8 cellular contexts compared by ENCODE assay signal in the genomic region with DNA sequence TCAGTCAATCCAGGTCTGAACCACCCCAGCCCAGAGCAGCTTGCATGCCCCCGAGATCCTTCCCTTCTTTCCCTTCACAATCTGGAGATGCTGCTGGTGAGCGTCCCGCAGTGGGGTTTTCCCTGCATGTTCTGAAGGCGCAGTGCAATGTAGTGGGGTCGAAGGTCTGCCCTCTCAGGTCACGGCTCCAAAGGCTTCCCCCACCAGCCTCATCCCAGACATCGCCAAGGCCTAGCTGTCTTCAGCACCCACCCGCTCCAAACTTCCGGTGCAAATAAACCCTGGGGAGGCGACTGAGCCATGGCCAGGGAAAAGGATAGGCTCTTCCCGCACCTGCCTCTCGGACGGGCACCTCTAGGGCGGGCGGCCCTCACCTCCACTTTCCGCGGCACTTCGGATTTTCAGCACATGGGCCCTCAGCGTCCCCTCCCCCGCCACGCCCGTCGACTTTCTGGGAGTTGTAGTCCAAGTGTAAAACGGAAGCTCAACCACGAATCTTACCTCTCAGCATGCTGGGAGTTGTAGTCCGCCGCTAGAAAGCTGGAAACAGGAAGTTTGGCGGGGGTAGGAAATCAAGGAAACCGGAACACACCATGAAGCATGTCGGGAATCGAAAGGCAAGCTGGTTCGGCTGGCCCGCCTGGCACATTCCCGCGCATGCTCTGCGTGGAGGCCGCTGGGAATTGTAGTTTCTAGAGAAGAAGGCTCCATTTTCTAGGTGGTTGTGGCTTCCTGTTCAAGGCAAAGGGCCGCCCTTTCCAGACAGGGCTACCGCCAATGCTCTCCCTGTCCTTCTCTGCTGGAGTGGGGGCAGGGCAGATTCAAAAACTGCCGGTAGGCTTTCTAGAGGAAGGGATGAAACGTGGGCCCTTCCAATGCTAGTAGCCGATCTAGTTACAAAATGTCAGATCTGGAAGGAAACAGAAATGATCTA. TPM values are rescaled to one million over a fixed set of nuclear protein-coding genes. Genes with fewer than 3 reads are reported as not detected.
A peak's percentile ranks its signal among the peaks of the same experiment; 100 is the strongest.
DNase-seq lines count a peak whose midpoint lies in the region; ATAC-seq and TF ChIP-seq lines count a peak whose summit lies in the region.

A gene (minus strand): TSS at position 410 of the 934 bp plus-strand sequence. CDS start 2,384 bp downstream, outside the sequence.

- DNase-seq in CD8-positive, alpha-beta memory T cell = peak; percentile 90 to 99 (median 97)
- peak; percentile 99 for DNase-seq in HS-5 (ENCODE audit: low read depth)
- peak; percentile 97 for DNase-seq in NK-92 treated with Interleukin-12 subunit alpha and Interleukin-12 subunit beta, amount 100 ng/mL, for 24 hours (lab: John Stamatoyannopoulos, UW)
- DNase-seq in activated CD8-positive, alpha-beta memory T cell treated with anti-CD3 and anti-CD28 coated beads for 24 hours = peak; percentile 97
- DNase-seq in effector CD4-positive, alpha-beta T cell = peak; percentile 96
- peak; percentile 97 for DNase-seq in lower lobe of right lung
- DNase-seq in stimulated activated CD4-positive, alpha-beta T cell treated with anti-CD3 and anti-CD28 coated beads, TNF-alpha, amount 100 ng/mL, for 24 hours (ENCODE audit: low read depth in 3 of 3) = peak; percentile 92 to 97 (median 96)

- H3K9me3 ChIP-seq in CD8-positive, alpha-beta memory T cell (ENCODE audit: low read length) = no peaks in the 10 kb centered on the region
- H3K9me3 ChIP-seq in lower lobe of right lung = no peaks in the 10 kb centered on the region

- H3K36me3 ChIP-seq in CD8-positive, alpha-beta memory T cell (ENCODE audit: insufficient read depth, low read length) = peaks cover 18% of the 10 kb centered on the region
- H3K36me3 ChIP-seq in lower lobe of right lung = peaks cover 57% of the 10 kb centered on the region

- H3K27me3 ChIP-seq in CD8-positive, alpha-beta memory T cell (ENCODE audit: insufficient read depth, low read length, poor library complexity, severe bottlenecking) = no peaks in the 10 kb centered on the region
- H3K27me3 ChIP-seq in lower lobe of right lung (ENCODE audit: low read depth) = no peaks in the 10 kb centered on the region

- H3K9me3 Mint-ChIP-seq in CD8-positive, alpha-beta memory T cell = no peaks in the 10 kb centered on the region

- no peaks in the 10 kb centered on the region for H3K27me3 Mint-ChIP-seq in CD8-positive, alpha-beta memory T cell

- POLR2A ChIA-PET in CD8-positive, alpha-beta memory T cell (lab: Charles Lee) = interaction anchor here (0.6 to 2.9 kb wide), 5 partner anchors 11 to 76 kb away, joined by 3 to 45 read pairs (median 42); a partner anchor contains a TSS

- peaks cover 30% of the 10 kb centered on the region for H3K4me1 ChIP-seq in CD8-positive, alpha-beta memory T cell (ENCODE audit: insufficient read depth, low read length)
- H3K4me1 ChIP-seq in lower lobe of right lung = peaks cover 35% of the 10 kb centered on the region

- no peak for TF ChIP-seq CTCF in lower lobe of right lung (IDR thresholded peaks at IDR 0.05)

- CTCF ChIA-PET in CD8-positive, alpha-beta memory T cell (lab: Charles Lee) = interaction anchor here (1.0 to 7.1 kb wide), 9 partner anchors 10 to 132 kb away, joined by 3 to 58 read pairs (median 8); a partner anchor contains a TSS

- intact Hi-C loops in lower lobe of right lung (cut with DNase I) = no loop called here

- H3K27ac ChIP-seq in CD8-positive, alpha-beta memory T cell (ENCODE audit: low read depth, low read length) = peak within 1 kb of the TSS; percentile 62
- peak within 1 kb of the TSS; percentile 89 for H3K27ac ChIP-seq in lower lobe of right lung

- peak within 1 kb of the TSS; percentile 76 for H3K4me3 ChIP-seq in CD8-positive, alpha-beta memory T cell (ENCODE audit: low read length)
- peak within 1 kb of the TSS; percentile 87 for H3K4me3 ChIP-seq in lower lobe of right lung

- ATAC-seq in GM19468 (IDR thresholded peaks at IDR 0.05; ENCODE audit: extremely low read depth, unreplicated experiment) (peak; percentile 62), lower lobe of right lung (peak; percentile 95 to 97)

- H3K27ac Mint-ChIP-seq in CD8-positive, alpha-beta memory T cell = peak within 1 kb of the TSS; percentile 92 to 99 (median 98)

- H3K4me3 Mint-ChIP-seq in CD8-positive, alpha-beta memory T cell = peak within 1 kb of the TSS; percentile 93 to 97 (median 94)

- H3K36me3 Mint-ChIP-seq in CD8-positive, alpha-beta memory T cell = peaks cover 3 to 70% (median 7%) of the 10 kb centered on the region in 3 donors

- peaks cover 27 to 41% (median 41%) of the 10 kb centered on the region in 3 donors for H3K4me1 Mint-ChIP-seq in CD8-positive, alpha-beta memory T cell

RNA-seq across cellular contexts. Expression of the gene that starts here (rescaled TPM):
- total RNA-seq in CD8-positive, alpha-beta memory T cell = 100 to 1,000 TPM; 122 to 131 TPM
- polyA plus RNA-seq in CD8-positive, alpha-beta memory T cell = 92.2 TPM
- 43.7 TPM for total RNA-seq in lower lobe of right lung

Comparison
In these comparisons a context has a peak if more than half of its experiments do, and no peak if none do; other contexts are left out.
1. Peak in every context shown above with its lines: DNase-seq, ATAC-seq, H3K4me3 ChIP-seq and H3K27ac ChIP-seq.